ENCODE assay signal across 21 cellular contexts in genomic region chr1:155107309-155108283, GRCh38. TPM values are rescaled to one million over a fixed set of nuclear protein-coding genes. Genes with fewer than 3 reads are reported as not detected.
DNase-seq lines count a peak whose midpoint lies in the region; ATAC-seq and TF ChIP-seq lines count a peak whose summit lies in the region.
"Had no signal": no experiment of that assay in that cellular context is flagged by ENCODE, and none has a peak within 500 bp of the region (broad histone marks: within the 10 kb centered on the region; RNA-seq: fewer than 3 reads in every experiment).

No MANE protein-coding gene starts in this region.

- no peaks in the 10 kb centered on the region for H4K20me1 ChIP-seq in BLaER1

- H3K9me3 ChIP-seq in BLaER1 (no peaks in the 10 kb centered on the region), duodenal mucosa (ENCODE audit: control insufficient read depth in 1 of 2, low read length in 2 of 2) (no peaks in the 10 kb centered on the region), right lobe of liver (no peaks in the 10 kb centered on the region)
- H3K9me3 ChIP-seq: SJSA1 had no signal

- no peak overlapping the region for H3K4me3 ChIP-seq in BLaER1
- peak overlapping the region in 1 of 2 donors; percentile 24 for H3K4me3 ChIP-seq in duodenal mucosa (ENCODE audit: low read depth in 1 of 2, low read length in 2 of 2)
- peak overlapping the region in 2 of 3 donors; percentile 37 to 40 for H3K4me3 ChIP-seq in right lobe of liver
- H3K4me3 ChIP-seq in brain microvascular endothelial cell (ENCODE audit: low read depth, low read length), result no peak overlapping the region
- H3K4me3 ChIP-seq: SJSA1 had no signal

- intact Hi-C loops in right lobe of liver (cut with DNase I), result no loop called here

- peak; percentile 40 for DNase-seq in HuH-7.5 (ENCODE audit: low spot score)
- DNase-seq in right lobe of liver, result peak; percentile 73 to 93 (median 82)
- DNase-seq in NOMO-1 treated with DMSO at 0.1 percent for 48 hours (lab: John Stamatoyannopoulos, UW; ENCODE audit: unreplicated experiment), result no peak
- no peak for DNase-seq in brain microvascular endothelial cell
- no peak for DNase-seq in GM20000 (ENCODE audit: low spot score)
- DNase-seq in GM19240 (ENCODE audit: insufficient read length, low spot score), result no peak
- DNase-seq: 8988T, AML-193, EL, H7, HFFc6, KBM-7, NCI-H1092, NCI-H1436, NCI-H1930, NCI-H2227 treated with DMSO at 0.1 percent for 48 hours, NCI-H748 treated with DMSO at 0.1 percent for 48 hours had no signal

- in situ Hi-C loops in brain microvascular endothelial cell (cut with HindIII; ENCODE audit: low pct_ligation_motif_present, low sequenced_read_pairs), result no loop called here

- no peaks in the 10 kb centered on the region for H3K27me3 ChIP-seq in BLaER1
- no peaks in the 10 kb centered on the region for H3K27me3 ChIP-seq in duodenal mucosa (ENCODE audit: control insufficient read depth in 1 of 2, insufficient read depth in 2 of 2, low read length in 2 of 2)
- no peaks in the 10 kb centered on the region for H3K27me3 ChIP-seq in right lobe of liver
- H3K27me3 ChIP-seq in brain microvascular endothelial cell (replicated peaks), result peaks cover 3% of the 10 kb centered on the region
- H3K27me3 ChIP-seq: SJSA1 had no signal

- peak; percentile 24 for TF ChIP-seq POLR2A in right lobe of liver (IDR thresholded peaks at IDR 0.05)

- WGBS in right lobe of liver (ENCODE audit: insufficient coverage, low coverage, low lambda C conversion rate, missing lambda C conversion rate), result 15% methylated on average over 10 of the region's 13 CpGs

- peak; percentile 65 to 76 (median 69) for ATAC-seq in right lobe of liver
- ATAC-seq: Right ventricle myocardium inferior had no signal

- no peaks in the 10 kb centered on the region for H3K36me3 ChIP-seq in BLaER1
- H3K36me3 ChIP-seq in duodenal mucosa (ENCODE audit: control insufficient read depth in 1 of 2, insufficient read depth in 2 of 2, low read length in 2 of 2), result no peaks in the 10 kb centered on the region
- H3K36me3 ChIP-seq in right lobe of liver, result no peaks in the 10 kb centered on the region
- no peaks in the 10 kb centered on the region for H3K36me3 ChIP-seq in brain microvascular endothelial cell (replicated peaks)
- H3K36me3 ChIP-seq: SJSA1 had no signal

- H3K4me2 ChIP-seq in BLaER1, result peak overlapping the region; percentile 66

- H3K4me1 ChIP-seq in BLaER1, result peaks cover 54% of the 10 kb centered on the region
- H3K4me1 ChIP-seq in duodenal mucosa (ENCODE audit: control insufficient read depth in 1 of 2, insufficient read depth in 2 of 2, low read length in 2 of 2), result peaks cover 16 to 29% of the 10 kb centered on the region in 2 donors
- peaks cover 0 to 53% (median 24%) of the 10 kb centered on the region in 4 donors for H3K4me1 ChIP-seq in right lobe of liver

- TF ChIP-seq CTCF in right lobe of liver (IDR thresholded peaks at IDR 0.05) (no peak), brain microvascular endothelial cell (IDR thresholded peaks at IDR 0.05; ENCODE audit: low read depth, low read length, missing control alignments) (no peak), GM20000 (IDR thresholded peaks at IDR 0.05; ENCODE audit: extremely low read depth, missing control alignments) (no peak)

- H3K27ac ChIP-seq in BLaER1 (no peak overlapping the region), duodenal mucosa (ENCODE audit: low read depth, low read length) (peak overlapping the region; percentile 61), right lobe of liver (peak overlapping the region; percentile 97 to 100 (median 99)), brain microvascular endothelial cell (no peak overlapping the region)
- H3K27ac ChIP-seq: SJSA1 had no signal

- H3K9ac ChIP-seq in BLaER1, result no peak overlapping the region
- H3K9ac ChIP-seq in duodenal mucosa (ENCODE audit: low read depth in 1 of 2, low read length in 2 of 2), result peak overlapping the region in 1 of 2 donors; percentile 41

RNA-seq across cellular contexts. Expression of gene EFNA1, which starts 20.1 kb away (rescaled TPM):
- total RNA-seq in right lobe of liver, result 100 to 1,000 TPM in 5 of 6 experiments, 10 to 100 TPM in 1; 87.5 to 419 (median 196) TPM

RNA-seq across cellular contexts. Expression of gene SLC50A1, which starts 28.1 kb away (rescaled TPM):
- total RNA-seq in right lobe of liver, result 10 to 100 TPM; 16.2 to 28.1 (median 24.4) TPM

RNA-seq across cellular contexts. Expression of gene EFNA3, which starts 29.0 kb away (rescaled TPM):
- 1 to 10 TPM in 4 of 6 experiments, under 1 TPM in 2; 0.26 to 4.0 (median 2.5) TPM for total RNA-seq in right lobe of liver

RNA-seq across cellular contexts. Expression of gene DPM3, which starts 32.7 kb away (rescaled TPM):
- 100 to 1,000 TPM in 1 of 6 experiments, 10 to 100 TPM in 5; 50.4 to 106 (median 60.4) TPM for total RNA-seq in right lobe of liver

RNA-seq across cellular contexts. Expression of gene EFNA4, which starts 44.1 kb away (rescaled TPM):
- 1 to 10 TPM; 2.3 to 6.4 (median 3.0) TPM for total RNA-seq in right lobe of liver

Comparison
In these comparisons a context has a peak if more than half of its experiments do, and no peak if none do; other contexts are left out.
1. H3K27ac ChIP-seq: peak in duodenal mucosa (single experiment) and right lobe of liver (3 of 3); none in BLaER1 (single experiment) and brain microvascular endothelial cell (single experiment).
2. H3K4me3 ChIP-seq: peak in right lobe of liver (2 of 3); none in BLaER1 (single experiment) and brain microvascular endothelial cell (single experiment).
3. DNase-seq: peak in HuH-7.5 (single experiment) and right lobe of liver (3 of 3); none in NOMO-1 treated with DMSO at 0.1 percent for 48 hours (single experiment), brain microvascular endothelial cell (single experiment), GM20000 (single experiment) and GM19240 (single experiment).